2 cellular contexts compared by ENCODE assay signal in genomic region chr5:76761118-76761517, GRCh38.
TF ChIP-seq lines count a peak whose summit lies in the region.
"Not testable (repeated sequence)": the region's sequence is repeated elsewhere in the genome, so short reads cannot be mapped to it uniquely, and the experiment has no call there.

No MANE protein-coding gene starts in this region.

TF ChIP-seq in A549, 52 proteins besides CTCF, POLR2A, EP300 and RAD21:
- not testable (repeated sequence) for TF ChIP-seq FOSL2 (IDR thresholded peaks at IDR 0.05)
- 0 out of 2 replicates have a peak, but pooled peaks have one; percentile 6 for TF ChIP-seq FOSL2 (CRISPR knock-in tag; IDR thresholded peaks at IDR 0.05)

TF ChIP-seq in HCT116, 20 proteins besides CTCF, POLR2A, EP300 and RAD21:
- TF ChIP-seq JUND (IDR thresholded peaks at IDR 0.05) (0 out of 2 replicates have a peak, but pooled peaks have one; percentile 5), CBX3 (IDR thresholded peaks at IDR 0.05; ENCODE audit: low read depth) (0 out of 2 replicates have a peak, but pooled peaks have one; percentile 15)
TF ChIP-seq in HCT116: peak in this region for 2; not testable (repeated sequence) for 18.
